15 cellular contexts compared by ENCODE assay signal in the genomic region with DNA sequence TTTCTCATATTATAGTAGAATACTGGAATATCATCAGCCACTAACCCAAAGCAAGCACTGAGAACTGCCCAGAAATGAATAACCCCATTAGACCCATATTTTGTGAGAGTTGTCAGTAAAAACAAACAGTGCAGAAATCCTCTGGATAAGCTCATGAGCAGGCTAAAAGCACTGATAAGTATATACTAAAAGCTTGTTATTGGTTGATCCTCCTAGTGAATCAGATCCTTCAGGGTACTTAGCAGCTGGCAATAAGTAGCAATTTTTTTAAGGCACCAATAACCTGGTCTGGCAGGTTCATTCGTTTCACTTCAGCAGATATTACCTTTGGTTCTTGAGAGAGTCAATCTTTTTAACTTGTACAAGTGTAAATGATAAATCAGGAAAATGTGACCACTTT. TPM values are rescaled to one million over a fixed set of nuclear protein-coding genes. Genes with fewer than 3 reads are reported as not detected.
A peak's percentile ranks its signal among the peaks of the same experiment; 100 is the strongest.
DNase-seq lines count a peak whose midpoint lies in the region; ATAC-seq, FAIRE-seq and TF ChIP-seq lines count a peak whose summit lies in the region.
"Had no signal": no experiment of that assay in that cellular context is flagged by ENCODE, and none has a peak within 500 bp of the region (broad histone marks: within the 10 kb centered on the region; RNA-seq: fewer than 3 reads in every experiment).

No MANE protein-coding gene starts in this region.

- H3K27ac Mint-ChIP-seq in neural crest cell (ENCODE audit: unreplicated experiment), result no peak overlapping the region
- H3K27ac Mint-ChIP-seq: naive thymus-derived CD4-positive, alpha-beta T cell; T-cell had no signal

- peak overlapping the region; percentile 97 for H3K9ac ChIP-seq in endothelial cell of umbilical vein (replicated peaks; ENCODE audit: extremely low read depth, insufficient read depth, low read length)
- no peak overlapping the region for H3K9ac ChIP-seq in colonic mucosa (ENCODE audit: low read depth in 2 of 2, low read length in 2 of 2)

- H3K4me1 Mint-ChIP-seq in neural crest cell, result peaks cover 33% of the 10 kb centered on the region
- H3K4me1 Mint-ChIP-seq: T-cell had no signal

- ATAC-seq in Right ventricle myocardium inferior, result no peak
- ATAC-seq: A549; activated T-cell treated with anti-CD3 and anti-CD28 coated beads, Interleukin-2, amount 50 U/mL, for 4 hours; naive thymus-derived CD4-positive, alpha-beta T cell; T-cell had no signal

- dilution Hi-C loops in endothelial cell of umbilical vein (cut with MboI; ENCODE audit: extremely low pct_ligation_motif_present, low sequenced_read_pairs), result no loop called here

- no peak for DNase-seq in left ventricle myocardium inferior
- no peak for DNase-seq in Right ventricle myocardium inferior (ENCODE audit: missing footprints)
- DNase-seq in endothelial cell of umbilical vein (ENCODE audit: low read depth, low spot score), result no peak
- no peak for DNase-seq in neural crest cell (ENCODE audit: low read depth, low spot score)
- DNase-seq in NCI-H524 treated with DMSO at 0.1 percent for 48 hours (lab: John Stamatoyannopoulos, UW), result no peak
- no peak for DNase-seq in SHP77 (lab: John Stamatoyannopoulos, UW)
- DNase-seq in Ammon's horn (ENCODE audit: low spot score), result no peak
- no peak for DNase-seq in colonic mucosa
- DNase-seq: activated T-cell treated with anti-CD3 and anti-CD28 coated beads, Interleukin-2, amount 50 U/mL, for 4 hours; dorsolateral prefrontal cortex; foreskin melanocyte; naive thymus-derived CD4-positive, alpha-beta T cell; T-cell had no signal

- H3K4me3 ChIP-seq in left ventricle myocardium inferior (peak overlapping the region; percentile 69), endothelial cell of umbilical vein (replicated peaks in 1 of 3; ENCODE audit: insufficient read depth in 1 of 3, low read depth in 1 of 3, low read length in 3 of 3) (peak overlapping the region; percentile 54 to 98 (median 96)), colonic mucosa (no peak overlapping the region)
- H3K4me3 ChIP-seq: A549 had no signal

- H3K9me3 ChIP-seq in left ventricle myocardium inferior (replicated peaks) (no peaks in the 10 kb centered on the region), endothelial cell of umbilical vein (replicated peaks; ENCODE audit: control insufficient read depth, insufficient read depth, low read length) (no peaks in the 10 kb centered on the region), colonic mucosa (no peaks in the 10 kb centered on the region)
- H3K9me3 ChIP-seq: A549 had no signal

- no peak for TF ChIP-seq CTCF in left ventricle myocardium inferior (IDR thresholded peaks at IDR 0.05; ENCODE audit: borderline replicate concordance)
- TF ChIP-seq CTCF in endothelial cell of umbilical vein (IDR thresholded peaks at IDR 0.05; ENCODE audit: extremely low read depth in 1 of 2, insufficient read depth in 1 of 2, low read depth in 1 of 2, low read length in 2 of 2), result no peak
- TF ChIP-seq CTCF in neural crest cell (conservative IDR thresholded peaks at IDR 0.05), result no peak
- no peak for TF ChIP-seq CTCF in colonic mucosa (IDR thresholded peaks at IDR 0.05)

- H3K4me3 Mint-ChIP-seq in neural crest cell, result peak overlapping the region; percentile 90
- H3K4me3 Mint-ChIP-seq: activated T-cell treated with anti-CD3 and anti-CD28 coated beads, Interleukin-2, amount 50 U/mL, for 4 hours; T-cell had no signal

- no peak overlapping the region for H2AFZ ChIP-seq in endothelial cell of umbilical vein (ENCODE audit: low read depth, low read length)

- no peaks in the 10 kb centered on the region for H3K9me1 ChIP-seq in endothelial cell of umbilical vein (replicated peaks; ENCODE audit: control insufficient read depth, extremely low read depth, insufficient read depth, low read length)

- no peaks in the 10 kb centered on the region for H4K20me1 ChIP-seq in endothelial cell of umbilical vein (replicated peaks; ENCODE audit: control insufficient read depth, extremely low read depth, insufficient read depth, low read length)

- H3K36me3 Mint-ChIP-seq in neural crest cell (ENCODE audit: low read depth), result no peaks in the 10 kb centered on the region
- H3K36me3 Mint-ChIP-seq: naive thymus-derived CD4-positive, alpha-beta T cell; T-cell had no signal

- FAIRE-seq in endothelial cell of umbilical vein (lab: Jason Lieb, UNC), result no peak
- FAIRE-seq: A549, HTR-8/SVneo had no signal

- H3K27me3 Mint-ChIP-seq in neural crest cell (ENCODE audit: low read depth), result no peaks in the 10 kb centered on the region

- BruUV-seq in endothelial cell of umbilical vein (replicated peaks; lab: Mats Ljungman, UMichigan), result no TSS peak

- H3K27me3 ChIP-seq in left ventricle myocardium inferior (ENCODE audit: low read depth), result peaks cover 35% of the 10 kb centered on the region
- H3K27me3 ChIP-seq in endothelial cell of umbilical vein (ENCODE audit: control insufficient read depth in 2 of 2, insufficient read depth in 2 of 2, low read length in 2 of 2), result no peaks in the 10 kb centered on the region
- peaks cover 6% of the 10 kb centered on the region for H3K27me3 ChIP-seq in colonic mucosa

- peak overlapping the region; percentile 98 for H3K4me2 ChIP-seq in endothelial cell of umbilical vein (ENCODE audit: insufficient read depth, low read length)
- H3K4me2 ChIP-seq: A549 had no signal

- H3K79me2 ChIP-seq in endothelial cell of umbilical vein (ENCODE audit: control insufficient read depth, insufficient read depth, low read length), result peaks cover 36% of the 10 kb centered on the region

- H3K4me1 ChIP-seq in left ventricle myocardium inferior, result peaks cover 6% of the 10 kb centered on the region
- peaks cover 30% of the 10 kb centered on the region for H3K4me1 ChIP-seq in endothelial cell of umbilical vein (ENCODE audit: control insufficient read depth, extremely low read depth, insufficient read depth, low read length)
- no peaks in the 10 kb centered on the region for H3K4me1 ChIP-seq in colonic mucosa
- H3K4me1 ChIP-seq: A549 had no signal

- POLR2A ChIA-PET in endothelial cell of umbilical vein (lab: Charles Lee), result no interaction called here

- H3K36me3 ChIP-seq in left ventricle myocardium inferior, result no peaks in the 10 kb centered on the region
- no peaks in the 10 kb centered on the region for H3K36me3 ChIP-seq in endothelial cell of umbilical vein (ENCODE audit: control insufficient read depth in 2 of 2, extremely low read depth in 1 of 2, insufficient read depth in 2 of 2, low read length in 2 of 2)
- H3K36me3 ChIP-seq in colonic mucosa, result no peaks in the 10 kb centered on the region

- intact Hi-C loops in left ventricle myocardium inferior (cut with micrococcal nuclease) (no loop called here), Right ventricle myocardium inferior (cut with DNase I) (no loop called here), endothelial cell of umbilical vein (cut with micrococcal nuclease) (no loop called here), colonic mucosa (cut with DNase I) (no loop called here)

- no peaks in the 10 kb centered on the region for H3K9me3 Mint-ChIP-seq in neural crest cell
- H3K9me3 Mint-ChIP-seq: activated T-cell treated with anti-CD3 and anti-CD28 coated beads, Interleukin-2, amount 50 U/mL, for 4 hours had no signal

- H3K27ac ChIP-seq in left ventricle myocardium inferior (replicated peaks), result no peak overlapping the region
- H3K27ac ChIP-seq in endothelial cell of umbilical vein (ENCODE audit: insufficient read depth, low read depth, low read length), result peak overlapping the region; percentile 98
- H3K27ac ChIP-seq in colonic mucosa, result no peak overlapping the region
- H3K27ac ChIP-seq: A549 had no signal

- CTCF ChIA-PET in endothelial cell of umbilical vein (lab: Charles Lee), result interaction anchor here (1.0 to 1.6 kb wide), 3 partner anchors 9 to 157 kb away, joined by 3 to 4 read pairs (median 3); no protein-coding TSS in a partner anchor

- no peak for TF ChIP-seq POLR2A in endothelial cell of umbilical vein (IDR thresholded peaks at IDR 0.05; ENCODE audit: low read depth, low read length)

TF ChIP-seq in endothelial cell of umbilical vein, 7 proteins besides CTCF, POLR2A, EP300 and RAD21:
- TF ChIP-seq FOS (IDR thresholded peaks at IDR 0.05; ENCODE audit: borderline replicate concordance, insufficient read depth, low read length) (no peak), EZH2 (IDR thresholded peaks at IDR 0.05; ENCODE audit: borderline replicate concordance, low read depth, low read length, severe bottlenecking) (no peak), GATA2 (IDR thresholded peaks at IDR 0.05; ENCODE audit: insufficient read depth, insufficient read length, low read depth, low read length) (no peak)
- TF ChIP-seq, protein P1, sequence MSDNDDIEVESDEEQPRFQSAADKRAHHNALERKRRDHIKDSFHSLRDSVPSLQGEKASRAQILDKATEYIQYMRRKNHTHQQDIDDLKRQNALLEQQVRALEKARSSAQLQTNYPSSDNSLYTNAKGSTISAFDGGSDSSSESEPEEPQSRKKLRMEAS (IDR thresholded peaks at IDR 0.05; ENCODE audit: insufficient read depth, insufficient read length), result no peak
TF ChIP-seq in endothelial cell of umbilical vein: peak in this region for 0.

RNA-seq across cellular contexts. Expression of a gene that starts 1.2 kb away (rescaled TPM):
- total RNA-seq in left ventricle myocardium inferior (3.5 TPM), Right ventricle myocardium inferior (1.5 TPM), endothelial cell of umbilical vein (34.0 and 47.7 TPM in 2 replicates), neural crest cell (5.1 and 6.2 TPM in 2 replicates), colonic mucosa (under 1 TPM in 1 of 2 donors, not detected in 1; 0.35 TPM)
- 20.5 and 21.2 TPM in 2 replicates for polyA plus RNA-seq in endothelial cell of umbilical vein
- polyA plus RNA-seq in endothelial cell of umbilical vein (2011; cell fraction: cytosol; rRNA removed), result 16.6 and 17.5 TPM in 2 replicates
- 32.8 and 35.9 TPM in 2 replicates for polyA plus RNA-seq in endothelial cell of umbilical vein (2011; cell fraction: nucleus; rRNA removed)
- 33.0 and 40.9 TPM in 2 replicates for polyA plus RNA-seq in endothelial cell of umbilical vein (2012)
- polyA minus RNA-seq in endothelial cell of umbilical vein, result 54.0 and 56.8 TPM in 2 replicates
- not detected for polyA minus RNA-seq in endothelial cell of umbilical vein (2011; cell fraction: cytosol; rRNA and poly(A)+ RNA removed)
- polyA minus RNA-seq in endothelial cell of umbilical vein (2011; cell fraction: nucleus; rRNA and poly(A)+ RNA removed), result 114 and 123 TPM in 2 replicates
- total RNA-seq: activated T-cell treated with anti-CD3 and anti-CD28 coated beads, Interleukin-2, amount 50 U/mL, for 4 hours; naive thymus-derived CD4-positive, alpha-beta T cell; T-cell had no signal
- polyA plus RNA-seq: naive thymus-derived CD4-positive, alpha-beta T cell had no signal
